1 cellular context compared by ENCODE assay signal in genomic region chrX:117851025-117851424, GRCh38.
TF ChIP-seq lines count a peak whose summit lies in the region.

No MANE protein-coding gene starts in this region.

TF ChIP-seq in liver, 16 proteins besides CTCF, POLR2A, EP300 and RAD21 (continued from another document):
- TF ChIP-seq, protein P1, sequence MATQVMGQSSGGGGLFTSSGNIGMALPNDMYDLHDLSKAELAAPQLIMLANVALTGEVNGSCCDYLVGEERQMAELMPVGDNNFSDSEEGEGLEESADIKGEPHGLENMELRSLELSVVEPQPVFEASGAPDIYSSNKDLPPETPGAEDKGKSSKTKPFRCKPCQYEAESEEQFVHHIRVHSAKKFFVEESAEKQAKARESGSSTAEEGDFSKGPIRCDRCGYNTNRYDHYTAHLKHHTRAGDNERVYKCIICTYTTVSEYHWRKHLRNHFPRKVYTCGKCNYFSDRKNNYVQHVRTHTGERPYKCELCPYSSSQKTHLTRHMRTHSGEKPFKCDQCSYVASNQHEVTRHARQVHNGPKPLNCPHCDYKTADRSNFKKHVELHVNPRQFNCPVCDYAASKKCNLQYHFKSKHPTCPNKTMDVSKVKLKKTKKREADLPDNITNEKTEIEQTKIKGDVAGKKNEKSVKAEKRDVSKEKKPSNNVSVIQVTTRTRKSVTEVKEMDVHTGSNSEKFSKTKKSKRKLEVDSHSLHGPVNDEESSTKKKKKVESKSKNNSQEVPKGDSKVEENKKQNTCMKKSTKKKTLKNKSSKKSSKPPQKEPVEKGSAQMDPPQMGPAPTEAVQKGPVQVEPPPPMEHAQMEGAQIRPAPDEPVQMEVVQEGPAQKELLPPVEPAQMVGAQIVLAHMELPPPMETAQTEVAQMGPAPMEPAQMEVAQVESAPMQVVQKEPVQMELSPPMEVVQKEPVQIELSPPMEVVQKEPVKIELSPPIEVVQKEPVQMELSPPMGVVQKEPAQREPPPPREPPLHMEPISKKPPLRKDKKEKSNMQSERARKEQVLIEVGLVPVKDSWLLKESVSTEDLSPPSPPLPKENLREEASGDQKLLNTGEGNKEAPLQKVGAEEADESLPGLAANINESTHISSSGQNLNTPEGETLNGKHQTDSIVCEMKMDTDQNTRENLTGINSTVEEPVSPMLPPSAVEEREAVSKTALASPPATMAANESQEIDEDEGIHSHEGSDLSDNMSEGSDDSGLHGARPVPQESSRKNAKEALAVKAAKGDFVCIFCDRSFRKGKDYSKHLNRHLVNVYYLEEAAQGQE (IDR thresholded peaks at IDR 0.05) = peak; percentile 19
- TF ChIP-seq RXRA (IDR thresholded peaks at IDR 0.05) (peak; percentile 50 to 67), HNF4G (IDR thresholded peaks at IDR 0.05) (peak; percentile 76), FOXA2 (IDR thresholded peaks at IDR 0.05) (no peak), HNF4A (conservative IDR thresholded peaks at IDR 0.05) (peak; percentile 97 to 98), GABPA (IDR thresholded peaks at IDR 0.05 in 1 of 2, conservative IDR thresholded peaks at IDR 0.05 in 1 of 2) (no peak)
- TF ChIP-seq, protein P2, sequence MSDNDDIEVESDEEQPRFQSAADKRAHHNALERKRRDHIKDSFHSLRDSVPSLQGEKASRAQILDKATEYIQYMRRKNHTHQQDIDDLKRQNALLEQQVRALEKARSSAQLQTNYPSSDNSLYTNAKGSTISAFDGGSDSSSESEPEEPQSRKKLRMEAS (IDR thresholded peaks at IDR 0.05) = peak; percentile 26
